In genomic region chr16:88785106-88785924, GRCh38 we compare ENCODE assay signal across 8 cellular contexts. TPM values are rescaled to one million over a fixed set of nuclear protein-coding genes. Genes with fewer than 3 reads are reported as not detected.
A peak's percentile ranks its signal among the peaks of the same experiment; 100 is the strongest.
DNase-seq lines count a peak whose midpoint lies in the region; ATAC-seq and TF ChIP-seq lines count a peak whose summit lies in the region.

TSS of gene PIEZO1 (minus strand) at chr16:88785220. CDS start at chr16:88784964, 256 bp downstream.

- peaks cover 46% of the 10 kb centered on the region for H3K79me2 ChIP-seq in PC-3 (ENCODE audit: low read length)

- CTCF ChIA-PET in PC-3 (lab: Charles Lee) = interaction anchor here (0.6 to 2.7 kb wide), 3 partner anchors 21 to 48 kb away, joined by 3 to 21 read pairs (median 3); no protein-coding TSS in a partner anchor

- TF ChIP-seq CTCF in AG09309 (IDR thresholded peaks at IDR 0.05; ENCODE audit: control insufficient read depth, insufficient read depth, low read depth, low read length, missing control alignments) (peak; percentile 79), PC-3 (conservative IDR thresholded peaks at IDR 0.05; ENCODE audit: low read depth, low read length) (peak; percentile 70), fibroblast of the aortic adventitia (IDR thresholded peaks at IDR 0.05; ENCODE audit: insufficient read depth, low read length) (peak; percentile 77), nephron progenitor cell (IDR thresholded peaks at IDR 0.05) (peak; percentile 51)

- peak within 1 kb of the TSS; percentile 76 for H3K4me3 Mint-ChIP-seq in nephron progenitor cell

- H3K9me2 ChIP-seq in PC-3 (replicated peaks; ENCODE audit: low read length) = no peaks in the 10 kb centered on the region

- H3K9me3 ChIP-seq in PC-3 (ENCODE audit: low read length) = no peaks in the 10 kb centered on the region

- intact Hi-C loops in PC-3 (cut with micrococcal nuclease) = loop anchor here (2.0 kb wide), 1 partner anchor 49 kb away; no protein-coding TSS in a partner anchor

- peaks cover 16% of the 10 kb centered on the region for H3K4me1 Mint-ChIP-seq in nephron progenitor cell

- no peaks in the 10 kb centered on the region for H3K36me3 Mint-ChIP-seq in nephron progenitor cell (ENCODE audit: low read depth)

- peak within 1 kb of the TSS; percentile 88 for H3K4me2 ChIP-seq in PC-3 (ENCODE audit: low read length)

- H3K4me3 ChIP-seq in AG09309 (ENCODE audit: control insufficient read depth, low read depth, low read length) (peak within 1 kb of the TSS; percentile 58), PC-3 (ENCODE audit: low read length) (peak within 1 kb of the TSS; percentile 76), fibroblast of the aortic adventitia (ENCODE audit: low read depth, low read length) (peak within 1 kb of the TSS; percentile 77)

- no TSS peak for BruUV-seq in PC-3 (replicated peaks; lab: Mats Ljungman, UMichigan)

- H3K27me3 ChIP-seq in PC-3 (ENCODE audit: low read length) = no peaks in the 10 kb centered on the region

- H3F3A ChIP-seq in PC-3 (ENCODE audit: low read length, unreplicated experiment) = no peaks in the 10 kb centered on the region

- peaks cover 14% of the 10 kb centered on the region; the same call in 1 of the 2 replicates for H4K20me1 ChIP-seq in PC-3 (ENCODE audit: low read length)

- H3K4me1 ChIP-seq in PC-3 (ENCODE audit: insufficient read depth, low read length) = peaks cover 30% of the 10 kb centered on the region

- peak within 1 kb of the TSS; percentile 84 for H3K9ac ChIP-seq in PC-3 (ENCODE audit: low read length)

- H3K9me3 Mint-ChIP-seq in nephron progenitor cell = no peaks in the 10 kb centered on the region

- no peak for DNase-seq in AG09309 (ENCODE audit: low read depth)
- DNase-seq in PC-3 = peak; percentile 53
- peak; percentile 74 for DNase-seq in activated T-helper 9 cell treated with anti-CD3 and anti-CD28 coated beads, Interleukin-2, amount 50 U/mL, for 16 hours (ENCODE audit: low read depth)
- peak; percentile 62 for DNase-seq in fibroblast of the aortic adventitia (ENCODE audit: low read depth)
- peak; percentile 73 for DNase-seq in nephron progenitor cell

- peak within 1 kb of the TSS; percentile 72 for H2AFZ ChIP-seq in PC-3 (ENCODE audit: low read length)

- POLR2A ChIA-PET in PC-3 (lab: Charles Lee; ENCODE audit: unreplicated experiment) = interaction anchor here (1.0 kb wide), 1 partner anchor 48 kb away, joined by 4 read pairs; no protein-coding TSS in a partner anchor

- H3K27me3 Mint-ChIP-seq in nephron progenitor cell (ENCODE audit: low read depth, poor library complexity) = peaks cover 76% of the 10 kb centered on the region

- no peaks in the 10 kb centered on the region for H3K36me3 ChIP-seq in PC-3 (ENCODE audit: low read depth, low read length)

- H3K27ac ChIP-seq in PC-3 (ENCODE audit: low read length) = peak within 1 kb of the TSS; percentile 53
- H3K27ac ChIP-seq in temporal lobe (ENCODE audit: low read depth, low read length) = peak within 1 kb of the TSS; percentile 79

- H3K27ac Mint-ChIP-seq in nephron progenitor cell = no peak within 1 kb of the TSS

- peak; percentile 40 for ATAC-seq in GM19324 (IDR thresholded peaks at IDR 0.05; ENCODE audit: low FRiP score, unreplicated experiment)
- ATAC-seq in PC-3 = peak; percentile 38
- ATAC-seq in HG03039 (IDR thresholded peaks at IDR 0.05; ENCODE audit: unreplicated experiment) = no peak

RNA-seq across cellular contexts. Expression of gene PIEZO1, which starts in this region (rescaled TPM):
- total RNA-seq in PC-3 (2014; rRNA removed) (180 and 251 TPM in 2 replicates), fibroblast of the aortic adventitia (ENCODE audit: low replicate concordance) (143 and 150 TPM in 2 replicates), temporal lobe (9.6 TPM)

Comparison
In these comparisons a context has a peak if more than half of its experiments do, and no peak if none do; other contexts are left out.
1. RNA of gene PIEZO1 (total RNA-seq): 180 to 251 TPM in PC-3 and 143 to 150 TPM in fibroblast of the aortic adventitia; 9.6 TPM in temporal lobe (single experiment); every median in the first group is over 10 times any median in the second.
2. Peak in every context shown above with its lines, with median percentiles within 50 percentile points of each other: H3K4me3 ChIP-seq and CTCF ChIP-seq.